Comparison of ENCODE assay signal across 21 cellular contexts in the genomic region with DNA sequence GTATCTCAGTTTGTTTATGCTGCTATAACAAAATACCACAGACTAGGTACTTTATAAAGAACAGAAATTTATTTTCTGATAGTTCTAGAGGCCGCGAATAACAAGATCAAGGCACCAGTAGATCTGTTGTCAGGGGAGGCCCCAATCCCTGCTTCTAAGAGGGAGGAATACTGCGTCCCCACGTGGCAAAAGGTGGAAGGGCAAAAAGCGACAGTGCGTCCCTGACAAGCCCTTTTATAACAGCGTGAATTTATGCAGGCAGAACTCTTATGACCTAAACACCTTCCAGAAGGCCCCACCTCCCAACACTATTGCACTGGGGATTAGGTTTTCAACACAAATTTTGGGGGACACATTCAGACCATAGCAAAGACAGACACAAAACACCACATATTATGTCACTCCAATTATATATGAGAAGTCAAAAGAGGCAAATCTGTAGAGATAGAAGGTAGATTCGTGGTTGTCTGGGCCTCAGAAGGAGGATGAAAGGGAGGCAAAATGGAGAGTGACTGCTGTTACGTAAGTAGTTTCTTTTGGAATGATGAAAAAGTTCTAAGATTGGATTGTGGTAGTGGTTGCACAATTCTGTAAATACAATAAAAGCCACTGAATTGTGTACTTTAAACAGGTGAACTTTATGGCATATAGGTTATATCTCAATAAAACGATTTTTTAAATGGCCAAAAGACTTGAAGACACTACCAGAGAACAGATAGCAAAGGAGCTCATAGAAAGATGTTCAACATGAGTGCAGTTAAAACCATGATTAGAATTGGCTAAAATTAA. TPM values are rescaled to one million over a fixed set of nuclear protein-coding genes. Genes with fewer than 3 reads are reported as not detected.
DNase-seq lines count a peak whose midpoint lies in the region; ATAC-seq and TF ChIP-seq lines count a peak whose summit lies in the region.
"Had no signal": no experiment of that assay in that cellular context is flagged by ENCODE, and none has a peak within 500 bp of the region (broad histone marks: within the 10 kb centered on the region; RNA-seq: fewer than 3 reads in every experiment).

No MANE protein-coding gene starts in this region.

- WGBS in IMR-90 (ENCODE audit: extremely low coverage in 2 of 2, insufficient read length in 1 of 2), 2 experiments, result 49% methylated on average over 2 of the region's 10 CpGs; no CpG with 5 or more reads in 1 of the 2 experiments

- TF ChIP-seq POLR2A in IMR-90 (IDR thresholded peaks at IDR 0.05; ENCODE audit: low read depth, low read length), result no peak
- TF ChIP-seq POLR2A in Peyer's patch (IDR thresholded peaks at IDR 0.05), result no peak

- no peak overlapping the region for H3K4me3 ChIP-seq in IMR-90 (ENCODE audit: insufficient read depth, low read depth, low read length)
- H3K4me3 ChIP-seq in mucosa of descending colon, result no peak overlapping the region
- H3K4me3 ChIP-seq in Peyer's patch, result no peak overlapping the region
- H3K4me3 ChIP-seq: lung, upper lobe of left lung had no signal

- H2BK20ac ChIP-seq in IMR-90 (ENCODE audit: low read depth, low read length), result no peak overlapping the region

- in situ Hi-C loops in IMR-90 (cut with MboI; ENCODE audit: low sequenced_read_pairs), result no loop called here

- no peak overlapping the region for H3K4ac ChIP-seq in IMR-90 (ENCODE audit: low read depth, low read length)

- TF ChIP-seq RAD21 in IMR-90 (IDR thresholded peaks at IDR 0.05; ENCODE audit: low read length), result no peak

- no peak overlapping the region for H2AK9ac ChIP-seq in IMR-90 (replicated peaks; ENCODE audit: low read depth, low read length, poor library complexity)

- no peak overlapping the region for H3K56ac ChIP-seq in IMR-90 (ENCODE audit: extremely low read depth, insufficient read depth, low read length)

- H2BK120ac ChIP-seq in IMR-90 (ENCODE audit: low read depth, low read length), result no peak overlapping the region

- no peaks in the 10 kb centered on the region for H4K20me1 ChIP-seq in IMR-90 (ENCODE audit: insufficient read depth, low read length)

- CTCF ChIA-PET in IMR-90 (lab: Yijun Ruan, JAX), result no interaction called here

- no peaks in the 10 kb centered on the region for H3K4me1 ChIP-seq in IMR-90 (ENCODE audit: control insufficient read depth, insufficient read depth, low read length)
- peaks cover 2% of the 10 kb centered on the region for H3K4me1 ChIP-seq in mucosa of descending colon (ENCODE audit: low read depth)
- H3K4me1 ChIP-seq in Peyer's patch, result no peaks in the 10 kb centered on the region
- H3K4me1 ChIP-seq: upper lobe of left lung had no signal

- no peak overlapping the region for H4K5ac ChIP-seq in IMR-90 (ENCODE audit: low read depth, low read length)

- POLR2A ChIA-PET in IMR-90 (lab: Charles Lee; ENCODE audit: unreplicated experiment), result no interaction called here

- H3K27me3 ChIP-seq in IMR-90 (ENCODE audit: control insufficient read depth, insufficient read depth, low read length) (no peaks in the 10 kb centered on the region), Peyer's patch (no peaks in the 10 kb centered on the region)
- H3K27me3 ChIP-seq: upper lobe of left lung had no signal

- H3K23ac ChIP-seq in IMR-90 (ENCODE audit: low read depth, low read length), result no peak overlapping the region

- TF ChIP-seq CTCF in IMR-90 (conservative IDR thresholded peaks at IDR 0.05; ENCODE audit: low read depth, low read length) (no peak), endothelial cell (IDR thresholded peaks at IDR 0.05; ENCODE audit: unreplicated experiment) (no peak), mucosa of descending colon (IDR thresholded peaks at IDR 0.05) (no peak), Peyer's patch (IDR thresholded peaks at IDR 0.05) (no peak)

- no TSS peak for BruUV-seq in IMR-90 (replicated peaks; lab: Mats Ljungman, UMichigan)

- no peaks in the 10 kb centered on the region for H3K4me1 Mint-ChIP-seq in endothelial cell (ENCODE audit: unreplicated experiment)
- H3K4me1 Mint-ChIP-seq: activated CD4-positive, alpha-beta T cell treated with anti-CD3 and anti-CD28 coated beads, Interleukin-2, amount 10 ng/mL, durations not matched to agents 7 days and 5 days; activated CD8-positive, alpha-beta memory T cell treated with anti-CD3 and anti-CD28 coated beads, Interleukin-2, amount 10 ng/mL, durations not matched to agents 7 days and 5 days; brain had no signal

- no peak overlapping the region for H3K4me2 ChIP-seq in IMR-90 (ENCODE audit: low read depth, low read length)

- no peak overlapping the region for H3K27ac Mint-ChIP-seq in endothelial cell (ENCODE audit: unreplicated experiment)
- H3K27ac Mint-ChIP-seq: activated CD4-positive, alpha-beta T cell treated with anti-CD3 and anti-CD28 coated beads, Interleukin-2, amount 10 ng/mL, durations not matched to agents 7 days and 5 days; activated CD8-positive, alpha-beta memory T cell treated with anti-CD3 and anti-CD28 coated beads, Interleukin-2, amount 10 ng/mL, durations not matched to agents 7 days and 5 days; activated T-helper 2 cell treated with anti-CD3 and anti-CD28 coated beads, Interferon-gamma antibody, Interleukin-2, Interleukin-4, amounts not matched to agents 10 μg/mL and 5 μg/mL and 100 μg/mL, durations not matched to agents 14 hours and 24 hours and 36 hours; brain had no signal

- no peaks in the 10 kb centered on the region for H3K27me3 Mint-ChIP-seq in endothelial cell (ENCODE audit: unreplicated experiment)
- H3K27me3 Mint-ChIP-seq: activated CD4-positive, alpha-beta T cell treated with anti-CD3 and anti-CD28 coated beads, Interleukin-2, amount 10 ng/mL, durations not matched to agents 7 days and 5 days; activated CD8-positive, alpha-beta memory T cell treated with anti-CD3 and anti-CD28 coated beads, Interleukin-2, amount 10 ng/mL, durations not matched to agents 7 days and 5 days; brain had no signal

- no peak overlapping the region for H3K14ac ChIP-seq in IMR-90 (replicated peaks; ENCODE audit: low read depth, low read length)

- no peak for ATAC-seq in IMR-90 (ENCODE audit: low read depth)
- peak; percentile 83 for ATAC-seq in mucosa of descending colon
- no peak for ATAC-seq in HG02678 (IDR thresholded peaks at IDR 0.05; ENCODE audit: unreplicated experiment)
- ATAC-seq: activated CD8-positive, alpha-beta memory T cell treated with anti-CD3 and anti-CD28 coated beads, Interleukin-2, amount 10 ng/mL, durations not matched to agents 7 days and 5 days; SK-N-SH treated with all-trans-retinoic acid at 6 μM for 48 hours had no signal

- H3K9me1 ChIP-seq in IMR-90 (ENCODE audit: insufficient read depth, low read length), result no peaks in the 10 kb centered on the region

- H3K9me3 Mint-ChIP-seq in endothelial cell (ENCODE audit: unreplicated experiment), result no peaks in the 10 kb centered on the region
- H3K9me3 Mint-ChIP-seq: activated T-helper 2 cell treated with anti-CD3 and anti-CD28 coated beads, Interferon-gamma antibody, Interleukin-2, Interleukin-4, amounts not matched to agents 10 μg/mL and 5 μg/mL and 100 μg/mL, durations not matched to agents 14 hours and 24 hours and 36 hours had no signal

- DNase-seq in SIG-M5 treated with dmso at 0.1 percent for 504 hours (lab: John Stamatoyannopoulos, UW; ENCODE audit: unreplicated experiment) (peak; percentile 7), SIG-M5 (lab: John Stamatoyannopoulos, UW) (no peak), IMR-90 (no peak), endothelial cell (ENCODE audit: low spot score) (peak; percentile 17), mucosa of descending colon (no peak), D341Med (ENCODE audit: low spot score) (no peak), Peyer's patch (no peak)
- DNase-seq: 8988T; activated CD4-positive, alpha-beta T cell treated with anti-CD3 and anti-CD28 coated beads, Interleukin-2, amount 10 ng/mL, durations not matched to agents 7 days and 5 days; activated CD8-positive, alpha-beta memory T cell treated with anti-CD3 and anti-CD28 coated beads, Interleukin-2, amount 10 ng/mL, durations not matched to agents 7 days and 5 days; erythroblast; foreskin melanocyte; GDM1; NCI-H1105; NCI-H1930; upper lobe of left lung had no signal

- H4K91ac ChIP-seq in IMR-90 (ENCODE audit: insufficient read depth, low read depth, low read length), result no peak overlapping the region

- no peak overlapping the region for H3K27ac ChIP-seq in IMR-90 (ENCODE audit: insufficient read depth, low read length)
- no peak overlapping the region for H3K27ac ChIP-seq in Peyer's patch
- H3K27ac ChIP-seq: upper lobe of left lung had no signal

- H4K8ac ChIP-seq in IMR-90 (ENCODE audit: low read depth in 2 of 2, low read length in 2 of 2), result no peak overlapping the region

- H2AFZ ChIP-seq in IMR-90 (replicated peaks; ENCODE audit: low read length, poor library complexity), result no peak overlapping the region

- H2BK5ac ChIP-seq in IMR-90 (ENCODE audit: low read depth, low read length, poor library complexity, severe bottlenecking), result no peak overlapping the region

- dilution Hi-C loops in IMR-90 (cut with HindIII; ENCODE audit: low sequenced_read_pairs, unreplicated experiment), result no loop called here

- no peak overlapping the region for H3K4me3 Mint-ChIP-seq in endothelial cell (ENCODE audit: unreplicated experiment)
- H3K4me3 Mint-ChIP-seq: activated CD4-positive, alpha-beta T cell treated with anti-CD3 and anti-CD28 coated beads, Interleukin-2, amount 10 ng/mL, durations not matched to agents 7 days and 5 days; activated CD8-positive, alpha-beta memory T cell treated with anti-CD3 and anti-CD28 coated beads, Interleukin-2, amount 10 ng/mL, durations not matched to agents 7 days and 5 days; brain had no signal

- no peak overlapping the region for H2BK15ac ChIP-seq in IMR-90 (ENCODE audit: low read depth, low read length)

- no peak overlapping the region for H3K18ac ChIP-seq in IMR-90 (ENCODE audit: low read depth, low read length)

- H3K36me3 ChIP-seq in IMR-90 (ENCODE audit: control insufficient read depth, insufficient read depth, low read length) (no peaks in the 10 kb centered on the region), mucosa of descending colon (ENCODE audit: low read depth) (no peaks in the 10 kb centered on the region), Peyer's patch (no peaks in the 10 kb centered on the region)

- H2AK5ac ChIP-seq in IMR-90 (ENCODE audit: low read depth, low read length), result no peak overlapping the region

- H3K36me3 Mint-ChIP-seq in endothelial cell (ENCODE audit: low read depth, unreplicated experiment), result peaks cover 5% of the 10 kb centered on the region

- no peaks in the 10 kb centered on the region for H3K79me1 ChIP-seq in IMR-90 (ENCODE audit: low read depth in 1 of 2, low read length in 2 of 2)

- H3K9me3 ChIP-seq in IMR-90 (ENCODE audit: control insufficient read depth, insufficient read depth, low read length) (no peaks in the 10 kb centered on the region), mucosa of descending colon (no peaks in the 10 kb centered on the region), Peyer's patch (no peaks in the 10 kb centered on the region)
- H3K9me3 ChIP-seq: upper lobe of left lung had no signal

- H3K9ac ChIP-seq in IMR-90 (ENCODE audit: low read depth, low read length), result no peak overlapping the region

- intact Hi-C loops in IMR-90 (cut with micrococcal nuclease) (no loop called here), mucosa of descending colon (cut with DNase I, micrococcal nuclease) (no loop called here)

RNA-seq across cellular contexts. Expression of a gene that starts 30.1 kb away (rescaled TPM):
- total RNA-seq in IMR-90 (2012; rRNA removed) (14.7 and 17.0 TPM in 2 replicates), endothelial cell (ENCODE audit: unreplicated experiment) (53.4 TPM), mucosa of descending colon (10 to 100 TPM; 58.6 to 72.9 (median 58.9) TPM), Peyer's patch (100 to 1,000 TPM in 1 of 4 donors, 10 to 100 TPM in 3; 43.6 to 169 (median 54.0) TPM)
- 3.9 and 4.8 TPM in 2 replicates for polyA plus RNA-seq in IMR-90 (2012; rRNA removed)
- polyA plus RNA-seq in IMR-90 (2012; cell fraction: cytosol; rRNA removed), result 0.79 and 2.9 TPM in 2 replicates
- polyA plus RNA-seq in IMR-90 (2012; cell fraction: nucleus; rRNA removed; ENCODE audit: low replicate concordance), result 3.7 and 4.7 TPM in 2 replicates

Comparison
In these comparisons a context has a peak if more than half of its experiments do, and no peak if none do; other contexts are left out.
1. DNase-seq: peak in SIG-M5 treated with dmso at 0.1 percent for 504 hours (single experiment) and endothelial cell (single experiment); none in SIG-M5 (single experiment), IMR-90 (single experiment), mucosa of descending colon (0 of 3), D341Med (single experiment) and Peyer's patch (0 of 3).